8 cellular contexts compared by ENCODE assay signal in genomic region chr16:19907161-19907992, GRCh38. TPM values are rescaled to one million over a fixed set of nuclear protein-coding genes. Genes with fewer than 3 reads are reported as not detected.
A peak's percentile ranks its signal among the peaks of the same experiment; 100 is the strongest.
DNase-seq lines count a peak whose midpoint lies in the region; TF ChIP-seq lines count a peak whose summit lies in the region.

No MANE protein-coding gene starts in this region.

- H3K4me2 ChIP-seq in osteoblast (ENCODE audit: insufficient read depth, low read length) = peak overlapping the region; percentile 62

- no peaks in the 10 kb centered on the region for H3K9me3 Mint-ChIP-seq in activated T-helper 2 cell treated with anti-CD3 and anti-CD28 coated beads, Interferon-gamma antibody, Interleukin-2, Interleukin-4, amounts not matched to agents 10 μg/mL and 5 μg/mL and 100 μg/mL, durations not matched to agents 14 hours and 24 hours and 36 hours

- no peak for TF ChIP-seq EP300 in Ishikawa (IDR thresholded peaks at IDR 0.05; ENCODE audit: borderline replicate concordance)

- no peak overlapping the region for H3K4me3 Mint-ChIP-seq in activated T-helper 2 cell treated with anti-CD3 and anti-CD28 coated beads, Interferon-gamma antibody, Interleukin-2, Interleukin-4, amounts not matched to agents 10 μg/mL and 5 μg/mL and 100 μg/mL, durations not matched to agents 14 hours and 24 hours and 36 hours (ENCODE audit: low read depth)

- no peaks in the 10 kb centered on the region for H3K4me1 ChIP-seq in osteoblast (ENCODE audit: insufficient read depth, low read length)
- H3K4me1 ChIP-seq in tibial artery = no peaks in the 10 kb centered on the region

- H3K27me3 Mint-ChIP-seq in activated T-helper 2 cell treated with anti-CD3 and anti-CD28 coated beads, Interferon-gamma antibody, Interleukin-2, Interleukin-4, amounts not matched to agents 10 μg/mL and 5 μg/mL and 100 μg/mL, durations not matched to agents 14 hours and 24 hours and 36 hours (ENCODE audit: low read depth) = peaks cover 5% of the 10 kb centered on the region

- TF ChIP-seq CTCF in GM13977 (IDR thresholded peaks at IDR 0.05; ENCODE audit: extremely low read depth, insufficient read depth, missing control alignments) (peak; percentile 98), fibroblast of villous mesenchyme (IDR thresholded peaks at IDR 0.05; ENCODE audit: insufficient read depth, low read depth, low read length) (peak; percentile 98), osteoblast (IDR thresholded peaks at IDR 0.05; ENCODE audit: extremely low read depth, low read depth, low read length) (peak; percentile 97), tibial artery (IDR thresholded peaks at IDR 0.05) (peak; percentile 69 to 82)

- no peak overlapping the region for H3K4me3 ChIP-seq in fibroblast of villous mesenchyme (ENCODE audit: low read depth, low read length)
- H3K4me3 ChIP-seq in osteoblast (ENCODE audit: insufficient read depth, low read length) = no peak overlapping the region
- H3K4me3 ChIP-seq in tibial artery = no peak overlapping the region

- H3K36me3 ChIP-seq in osteoblast (ENCODE audit: insufficient read depth, low read length) = no peaks in the 10 kb centered on the region
- no peaks in the 10 kb centered on the region for H3K36me3 ChIP-seq in tibial artery

- in situ Hi-C loops in GM13977 (cut with MboI; ENCODE audit: low pct_unique_long_range_greater_than_20kb, low sequenced_read_pairs, unreplicated experiment) = loop anchor here (10.0 to 25.0 kb wide), 3 partner anchors 397 to 805 kb away; no protein-coding TSS in a partner anchor

- H3K27ac Mint-ChIP-seq in activated T-helper 2 cell treated with anti-CD3 and anti-CD28 coated beads, Interferon-gamma antibody, Interleukin-2, Interleukin-4, amounts not matched to agents 10 μg/mL and 5 μg/mL and 100 μg/mL, durations not matched to agents 14 hours and 24 hours and 36 hours = no peak overlapping the region

- peak overlapping the region; percentile 72 for H2AFZ ChIP-seq in osteoblast (ENCODE audit: low read length)

- intact Hi-C loops in activated T-helper 2 cell treated with anti-CD3 and anti-CD28 coated beads, Interferon-gamma antibody, Interleukin-2, Interleukin-4, amounts not matched to agents 10 μg/mL and 5 μg/mL and 100 μg/mL, durations not matched to agents 14 hours and 24 hours and 36 hours (cut with micrococcal nuclease) = loop anchor here (1.0 kb wide), 2 partner anchors 393 to 476 kb away; no protein-coding TSS in a partner anchor
- intact Hi-C loops in tibial artery (cut with DNase I; ENCODE audit: low total_unique reads) = loop anchor here (10.0 kb wide), 1 partner anchor 477 kb away; no protein-coding TSS in a partner anchor

- H3K27ac ChIP-seq in osteoblast (ENCODE audit: low read depth, low read length) (no peak overlapping the region), tibial artery (no peak overlapping the region)

- H4K20me1 ChIP-seq in osteoblast (ENCODE audit: insufficient read depth, low read length) = no peaks in the 10 kb centered on the region

- peak; percentile 87 for TF ChIP-seq RAD21 in Ishikawa (IDR thresholded peaks at IDR 0.05; ENCODE audit: low read depth)

- peaks cover 7% of the 10 kb centered on the region for H3K4me1 Mint-ChIP-seq in activated T-helper 2 cell treated with anti-CD3 and anti-CD28 coated beads, Interferon-gamma antibody, Interleukin-2, Interleukin-4, amounts not matched to agents 10 μg/mL and 5 μg/mL and 100 μg/mL, durations not matched to agents 14 hours and 24 hours and 36 hours (ENCODE audit: low read depth)

- H3K9me3 ChIP-seq in osteoblast (ENCODE audit: low read depth, low read length) (no peaks in the 10 kb centered on the region), tibial artery (no peaks in the 10 kb centered on the region)

- peak; percentile 71 for DNase-seq in A172 (ENCODE audit: low spot score)
- DNase-seq in GM13977 (ENCODE audit: low spot score) = peak; percentile 72
- DNase-seq in RPMI8226 = peak; percentile 86
- DNase-seq in activated T-helper 2 cell treated with anti-CD3 and anti-CD28 coated beads, Interferon-gamma antibody, Interleukin-2, Interleukin-4, amounts not matched to agents 10 μg/mL and 5 μg/mL and 100 μg/mL, durations not matched to agents 14 hours and 24 hours and 36 hours (ENCODE audit: low spot score) = peak; percentile 61
- peak; percentile 64 for DNase-seq in fibroblast of villous mesenchyme (ENCODE audit: low read depth)
- DNase-seq in osteoblast (ENCODE audit: insufficient read length, low spot score, missing footprints) = peak; percentile 89
- DNase-seq in tibial artery = peak; percentile 47 to 67

- no peaks in the 10 kb centered on the region for H3K79me2 ChIP-seq in osteoblast (ENCODE audit: insufficient read depth, low read length)

- H3K36me3 Mint-ChIP-seq in activated T-helper 2 cell treated with anti-CD3 and anti-CD28 coated beads, Interferon-gamma antibody, Interleukin-2, Interleukin-4, amounts not matched to agents 10 μg/mL and 5 μg/mL and 100 μg/mL, durations not matched to agents 14 hours and 24 hours and 36 hours (ENCODE audit: low read depth) = no peaks in the 10 kb centered on the region

- H3K27me3 ChIP-seq in osteoblast (ENCODE audit: insufficient read depth, low read length) (no peaks in the 10 kb centered on the region), tibial artery (peaks cover 0 to 29% of the 10 kb centered on the region in 2 donors)

TF ChIP-seq in Ishikawa, 13 proteins besides CTCF, POLR2A, EP300 and RAD21:
- TF ChIP-seq TAF1 (IDR thresholded peaks at IDR 0.05; ENCODE audit: low read depth) (no peak), CREB1 (IDR thresholded peaks at IDR 0.05; ENCODE audit: low read depth) (no peak), REST (IDR thresholded peaks at IDR 0.05; ENCODE audit: low read depth) (no peak), YY1 (IDR thresholded peaks at IDR 0.05; ENCODE audit: low read depth) (no peak), TEAD4 (IDR thresholded peaks at IDR 0.05) (no peak), USF1 (IDR thresholded peaks at IDR 0.05) (no peak), ZBTB7A (IDR thresholded peaks at IDR 0.05; ENCODE audit: low read depth) (no peak), CEBPB (IDR thresholded peaks at IDR 0.05) (no peak), MAX (IDR thresholded peaks at IDR 0.05) (no peak), EGR1 (IDR thresholded peaks at IDR 0.05) (no peak), FOXM1 (IDR thresholded peaks at IDR 0.05; ENCODE audit: borderline replicate concordance, low read depth) (no peak), TCF12 (IDR thresholded peaks at IDR 0.05; ENCODE audit: low read depth) (no peak), NFIC (IDR thresholded peaks at IDR 0.05) (no peak)

RNA-seq across cellular contexts. Expression of gene GPRC5B, which starts 22.7 kb away (rescaled TPM):
- 23.9 and 41.0 TPM in 2 replicates for total RNA-seq in A172 (2014; rRNA removed; shearing (Covaris generic))
- not detected in 2 replicates for total RNA-seq in activated T-helper 2 cell treated with anti-CD3 and anti-CD28 coated beads, Interferon-gamma antibody, Interleukin-2, Interleukin-4, amounts not matched to agents 10 μg/mL and 5 μg/mL and 100 μg/mL, durations not matched to agents 14 hours and 24 hours and 36 hours
- 12.6 and 21.6 TPM in 2 replicates for total RNA-seq in fibroblast of villous mesenchyme
- total RNA-seq in osteoblast = 1.2 and 2.5 TPM in 2 replicates
